In the genomic region with DNA sequence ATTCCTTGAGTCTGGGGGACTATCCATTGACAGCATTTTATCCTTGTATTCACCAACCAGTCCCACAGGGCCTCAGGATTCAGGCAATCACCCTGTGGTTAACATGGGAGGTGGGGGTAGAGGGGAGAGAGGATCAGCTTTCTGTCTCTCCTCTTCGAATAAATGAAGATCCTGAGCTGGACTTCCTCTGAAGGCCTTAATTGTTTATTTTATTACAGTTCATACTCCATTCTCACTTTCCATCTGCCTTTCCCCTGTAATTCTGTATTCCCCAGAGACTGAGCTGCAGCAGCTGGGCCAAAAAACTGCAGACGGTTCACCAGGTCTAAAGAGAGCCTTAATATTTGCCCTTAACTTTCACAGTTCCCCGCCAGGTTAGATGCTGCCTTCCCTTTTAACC, we compare ENCODE assay signal across 19 cellular contexts. TPM values are rescaled to one million over a fixed set of nuclear protein-coding genes. Genes with fewer than 3 reads are reported as not detected.
DNase-seq lines count a peak whose midpoint lies in the region; ATAC-seq and TF ChIP-seq lines count a peak whose summit lies in the region.
"Had no signal": no experiment of that assay in that cellular context is flagged by ENCODE, and none has a peak within 500 bp of the region (broad histone marks: within the 10 kb centered on the region; RNA-seq: fewer than 3 reads in every experiment).

No MANE protein-coding gene starts in this region.

- H3K9me2 ChIP-seq in OCI-LY7 (ENCODE audit: insufficient read depth, low read length), result no peaks in the 10 kb centered on the region

- H4K20me1 ChIP-seq in OCI-LY7 (ENCODE audit: insufficient read depth, low read length), result no peaks in the 10 kb centered on the region

- intact Hi-C loops in OCI-LY7 (cut with micrococcal nuclease; ENCODE audit: unreplicated experiment), result no loop called here
- intact Hi-C loops in prostate gland (cut with DNase I), result no loop called here

- H3K27me3 ChIP-seq in prostate gland (replicated peaks; ENCODE audit: insufficient read depth), result no peaks in the 10 kb centered on the region

- H2AFZ ChIP-seq in OCI-LY7 (ENCODE audit: low read length), result no peak overlapping the region

- H3K9me3 ChIP-seq in OCI-LY7 (ENCODE audit: low read length), result no peaks in the 10 kb centered on the region
- no peaks in the 10 kb centered on the region for H3K9me3 ChIP-seq in prostate gland

- no peak overlapping the region for H3K4me3 ChIP-seq in OCI-LY7 (ENCODE audit: low read depth, low read length, poor library complexity, severe bottlenecking)
- no peak overlapping the region for H3K4me3 ChIP-seq in prostate gland

- H3K36me3 ChIP-seq in OCI-LY7 (ENCODE audit: insufficient read depth, low read length) (no peaks in the 10 kb centered on the region), prostate gland (no peaks in the 10 kb centered on the region)

- H3K27ac ChIP-seq in OCI-LY7 (ENCODE audit: low read depth, low read length, poor library complexity, severe bottlenecking) (no peak overlapping the region), prostate gland (no peak overlapping the region)

- ATAC-seq in HG02840 (IDR thresholded peaks at IDR 0.05; ENCODE audit: low FRiP score, unreplicated experiment), result no peak
- ATAC-seq: activated naive CD8-positive, alpha-beta T cell treated with anti-CD3 and anti-CD28 coated beads, Interleukin-2, amount 50 U/mL, for 24 hours; SK-N-SH treated with all-trans-retinoic acid at 6 μM for 48 hours had no signal

- no peaks in the 10 kb centered on the region for H3K79me2 ChIP-seq in OCI-LY7 (ENCODE audit: insufficient read depth, low read depth, low read length)

- H3K4me2 ChIP-seq in OCI-LY7 (ENCODE audit: low read length), result no peak overlapping the region

- POLR2A ChIA-PET in OCI-LY7 (lab: Charles Lee), result interaction anchor here (0.6 kb wide), 1 partner anchor 1754 kb away, joined by 4 read pairs; no protein-coding TSS in a partner anchor

- no TSS peak for BruUV-seq in OCI-LY7 (replicated peaks; lab: Mats Ljungman, UMichigan)

- TF ChIP-seq POLR2A in prostate gland (IDR thresholded peaks at IDR 0.05), result no peak

- H3K4me1 ChIP-seq in OCI-LY7 (ENCODE audit: insufficient read depth, low read length, poor library complexity, severe bottlenecking), result no peaks in the 10 kb centered on the region
- H3K4me1 ChIP-seq in prostate gland (replicated peaks), result no peaks in the 10 kb centered on the region

- 57% methylated on average over 3 of the region's 3 CpGs for WGBS in prostate gland

- DNase-seq in DMS79 treated with DMSO at 0.1 percent for 48 hours (lab: John Stamatoyannopoulos, UW) (peak; percentile 51), NCI-H187 treated with DMSO at 0.1 percent for 48 hours (lab: John Stamatoyannopoulos, UW) (peak; percentile 42), OCI-LY7 (ENCODE audit: low spot score) (peak; percentile 13), myocyte (ENCODE audit: low read depth) (peak; percentile 57), prostate gland (ENCODE audit: low spot score) (no peak), T1000 (lab: John Stamatoyannopoulos, UW) (no peak)
- DNase-seq in activated naive CD4-positive, alpha-beta T cell treated with Interleukin-2 at 50 U/mL for 16 hours, result no peak
- DNase-seq: activated naive CD8-positive, alpha-beta T cell treated with anti-CD3 and anti-CD28 coated beads, Interleukin-2, amount 50 U/mL, for 24 hours; activated T-cell treated with anti-CD3 and anti-CD28 coated beads, Interleukin-2, amount 50 U/mL, for 24 hours; central memory CD4-positive, alpha-beta T cell; effector memory CD4-positive, alpha-beta T cell; HCEC 1CT; hypothalamus; stimulated activated CD4-positive, alpha-beta T cell treated with anti-CD3 and anti-CD28 coated beads, Interleukin-4, amount 100 ng/mL, for 24 hours; stimulated activated CD8-positive, alpha-beta memory T cell treated with anti-CD3 and anti-CD28 coated beads, Interleukin-4, amount 100 ng/mL, for 48 hours had no signal

- TF ChIP-seq CTCF in OCI-LY7 (conservative IDR thresholded peaks at IDR 0.05; ENCODE audit: low read length) (no peak), prostate gland (IDR thresholded peaks at IDR 0.05) (no peak)

- CTCF ChIA-PET in OCI-LY7 (lab: Charles Lee; ENCODE audit: unreplicated experiment), result no interaction called here

RNA-seq across cellular contexts. Expression of a gene that starts 11.9 kb away (rescaled TPM):
- total RNA-seq in OCI-LY7 (2014; rRNA removed; shearing (Covaris generic)), result not detected in 2 replicates
- total RNA-seq in OCI-LY7 (2022), result not detected in 2 replicates
- total RNA-seq in myocyte, result 0.36 and 0.56 TPM in 2 replicates
- polyA plus RNA-seq in myocyte (2012), result 0.16 TPM
- total RNA-seq in prostate gland, result 1 to 10 TPM in 1 of 2 donors, not detected in 1; 3.2 TPM
- total RNA-seq: mononuclear cell had no signal

RNA-seq across cellular contexts. Expression of a gene that starts 23.9 kb away (rescaled TPM):
- total RNA-seq in OCI-LY7 (2014; rRNA removed; shearing (Covaris generic)), result not detected in 2 replicates
- total RNA-seq in OCI-LY7 (2022) (not detected in 2 replicates), myocyte (not detected in 2 replicates), prostate gland (not detected)
- 0.06 TPM for polyA plus RNA-seq in myocyte (2012)
- total RNA-seq: mononuclear cell, omental fat pad had no signal

RNA-seq across cellular contexts. Expression of a gene that starts 31.8 kb away (rescaled TPM):
- 25.8 and 40.8 TPM in 2 replicates for total RNA-seq in OCI-LY7 (2014; rRNA removed; shearing (Covaris generic))
- total RNA-seq in OCI-LY7 (2022) (45.1 and 46.5 TPM in 2 replicates), myocyte (27.1 and 30.1 TPM in 2 replicates), prostate gland (10 to 100 TPM; 36.3 to 40.1 TPM)
- polyA plus RNA-seq in myocyte (2012), result 18.7 TPM

Comparison
In these comparisons a context has a peak if more than half of its experiments do, and no peak if none do; other contexts are left out.
1. DNase-seq: peak in DMS79 treated with DMSO at 0.1 percent for 48 hours (single experiment), NCI-H187 treated with DMSO at 0.1 percent for 48 hours (single experiment), OCI-LY7 (single experiment) and myocyte (single experiment); none in activated naive CD4-positive, alpha-beta T cell treated with Interleukin-2 at 50 U/mL for 16 hours (single experiment), prostate gland (single experiment) and T1000 (single experiment).